Comparison of ENCODE assay signal across 1 cellular context in genomic region chr5:14011089-14012004, GRCh38.
TF ChIP-seq lines count a peak whose summit lies in the region.

No MANE protein-coding gene starts in this region.

TF ChIP-seq in GM23338, 12 proteins besides CTCF, POLR2A, EP300 and RAD21 (continued from another document):
- TF ChIP-seq ZNF462 (CRISPR knock-in tag; IDR thresholded peaks at IDR 0.05) (no peak), EZH2 (IDR thresholded peaks at IDR 0.05; ENCODE audit: low read depth, unreplicated experiment) (no peak), CREB1 (CRISPR knock-in tag; IDR thresholded peaks at IDR 0.05; ENCODE audit: low read depth) (no peak)
